ENCODE assay signal across 24 cellular contexts in the genomic region with DNA sequence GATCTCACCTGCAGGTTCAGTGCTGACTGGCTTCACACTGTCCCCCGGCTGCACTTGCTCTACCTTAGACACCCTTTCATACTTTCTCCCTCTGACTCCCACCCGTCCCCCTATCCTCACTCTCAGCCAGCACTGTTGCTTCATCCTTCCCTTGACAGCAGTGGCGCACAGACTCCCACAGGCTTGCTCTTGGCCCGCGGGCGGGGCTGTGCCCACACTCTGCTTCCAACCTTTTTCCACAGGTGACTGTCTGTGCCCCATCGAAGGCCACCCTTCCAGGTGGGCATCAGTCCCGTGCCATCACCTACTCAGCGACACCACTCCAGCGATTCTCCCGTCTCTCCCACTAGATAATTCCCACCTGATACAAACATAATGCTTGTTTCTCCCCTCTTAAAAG. TPM values are rescaled to one million over a fixed set of nuclear protein-coding genes. Genes with fewer than 3 reads are reported as not detected.
DNase-seq lines count a peak whose midpoint lies in the region; ATAC-seq and TF ChIP-seq lines count a peak whose summit lies in the region.
"Had no signal": no experiment of that assay in that cellular context is flagged by ENCODE, and none has a peak within 500 bp of the region (broad histone marks: within the 10 kb centered on the region; RNA-seq: fewer than 3 reads in every experiment).

No MANE protein-coding gene starts in this region.

- H3K9me3 Mint-ChIP-seq in CD4-positive, CD25-positive, alpha-beta regulatory T cell = peaks cover 0 to 3% (median 0%) of the 10 kb centered on the region in 7 donors
- no peaks in the 10 kb centered on the region for H3K9me3 Mint-ChIP-seq in activated naive CD8-positive, alpha-beta T cell treated with anti-CD3 and anti-CD28 coated beads for 36 hours
- H3K9me3 Mint-ChIP-seq in natural killer cell (no peaks in the 10 kb centered on the region), Caco-2 (ENCODE audit: unreplicated experiment) (no peaks in the 10 kb centered on the region)

- ATAC-seq in CD4-positive, CD25-positive, alpha-beta regulatory T cell (ENCODE audit: low read depth in 2 of 2) = no peak
- ATAC-seq in natural killer cell = no peak
- ATAC-seq in sciatic nerve = no peak
- no peak for ATAC-seq in GM19463 (IDR thresholded peaks at IDR 0.05; ENCODE audit: unreplicated experiment)
- ATAC-seq: left lung had no signal

- H3K4me1 ChIP-seq in CD4-positive, CD25-positive, alpha-beta regulatory T cell (ENCODE audit: control insufficient read depth, insufficient read depth, low read length, poor library complexity, severe bottlenecking) = peaks cover 5% of the 10 kb centered on the region
- H3K4me1 ChIP-seq in Caco-2 = no peaks in the 10 kb centered on the region

- H3K4me3 Mint-ChIP-seq in CD4-positive, CD25-positive, alpha-beta regulatory T cell = peak overlapping the region in 1 of 4 donors; percentile 57
- peak overlapping the region; percentile 12 for H3K4me3 Mint-ChIP-seq in activated naive CD8-positive, alpha-beta T cell treated with anti-CD3 and anti-CD28 coated beads for 36 hours
- H3K4me3 Mint-ChIP-seq in natural killer cell = peak overlapping the region; percentile 10
- H3K4me3 Mint-ChIP-seq in Caco-2 (ENCODE audit: unreplicated experiment) = no peak overlapping the region

- H3K27me3 ChIP-seq in CD4-positive, CD25-positive, alpha-beta regulatory T cell (ENCODE audit: control insufficient read depth, insufficient read depth, low read length) = peaks cover 12% of the 10 kb centered on the region
- no peaks in the 10 kb centered on the region; the same call in 1 of the 2 replicates for H3K27me3 ChIP-seq in Caco-2 (replicated peaks; ENCODE audit: control insufficient read depth, insufficient read depth, low read length)
- H3K27me3 ChIP-seq: esophagus squamous epithelium, sigmoid colon, tibial nerve had no signal

- BruUV-seq in Caco-2 (replicated peaks; lab: Mats Ljungman, UMichigan) = no TSS peak

- H3K27ac Mint-ChIP-seq in CD4-positive, CD25-positive, alpha-beta regulatory T cell = peak overlapping the region in 2 of 3 donors; percentile 5 to 49
- no peak overlapping the region for H3K27ac Mint-ChIP-seq in activated naive CD8-positive, alpha-beta T cell treated with anti-CD3 and anti-CD28 coated beads for 36 hours
- no peak overlapping the region for H3K27ac Mint-ChIP-seq in natural killer cell
- no peak overlapping the region for H3K27ac Mint-ChIP-seq in Caco-2 (ENCODE audit: unreplicated experiment)
- H3K27ac Mint-ChIP-seq: immature natural killer cell, progenitor cell of endocrine pancreas had no signal

- TF ChIP-seq CTCF in natural killer cell (IDR thresholded peaks at IDR 0.05) (no peak), Caco-2 (IDR thresholded peaks at IDR 0.05; ENCODE audit: insufficient read depth in 1 of 2, low read depth in 1 of 2, low read length in 1 of 2, severe bottlenecking in 1 of 2, unreplicated experiment in 1 of 2) (no peak)

- DNase-seq in 8988T = peak; percentile 1
- DNase-seq in CD4-positive, CD25-positive, alpha-beta regulatory T cell = no peak
- DNase-seq in activated naive CD8-positive, alpha-beta T cell treated with anti-CD3 and anti-CD28 coated beads for 36 hours = no peak
- no peak for DNase-seq in natural killer cell
- no peak for DNase-seq in sciatic nerve (ENCODE audit: low spot score)
- no peak for DNase-seq in Caco-2
- DNase-seq: activated CD4-positive, alpha-beta T cell treated with anti-CD3 and anti-CD28 coated beads for 1 hour; cortex of kidney; esophagus squamous epithelium; hippocampal formation; immature natural killer cell; naive B cell; NCI-H1930; SIG-M5; sigmoid colon; stimulated activated CD4-positive, alpha-beta T cell treated with anti-CD3 and anti-CD28 coated beads, Interleukin-15, amount 100 ng/mL, for 24 hours had no signal

- peaks cover 0 to 10% (median 3%) of the 10 kb centered on the region in 4 donors for H3K4me1 Mint-ChIP-seq in CD4-positive, CD25-positive, alpha-beta regulatory T cell
- peaks cover 4% of the 10 kb centered on the region for H3K4me1 Mint-ChIP-seq in activated naive CD8-positive, alpha-beta T cell treated with anti-CD3 and anti-CD28 coated beads for 36 hours
- H3K4me1 Mint-ChIP-seq in natural killer cell (peaks cover 0 to 3% of the 10 kb centered on the region in 2 donors), Caco-2 (ENCODE audit: low read depth, unreplicated experiment) (peaks cover 6% of the 10 kb centered on the region)

- no peaks in the 10 kb centered on the region for H3K36me3 ChIP-seq in CD4-positive, CD25-positive, alpha-beta regulatory T cell (ENCODE audit: control insufficient read depth, insufficient read depth, low read length)
- no peaks in the 10 kb centered on the region for H3K36me3 ChIP-seq in Caco-2 (ENCODE audit: control insufficient read depth, insufficient read depth, low read length)
- H3K36me3 ChIP-seq: cardiac muscle cell, esophagus squamous epithelium, left lung, tibial nerve had no signal

- no peaks in the 10 kb centered on the region for H3K9me3 ChIP-seq in CD4-positive, CD25-positive, alpha-beta regulatory T cell (ENCODE audit: control insufficient read depth in 2 of 2, low read length in 2 of 2)
- no peaks in the 10 kb centered on the region for H3K9me3 ChIP-seq in Caco-2
- H3K9me3 ChIP-seq: esophagus squamous epithelium, left lung, sigmoid colon, tibial nerve had no signal

- H3K4me3 ChIP-seq in CD4-positive, CD25-positive, alpha-beta regulatory T cell (ENCODE audit: low read depth, low read length) = no peak overlapping the region
- no peak overlapping the region for H3K4me3 ChIP-seq in Caco-2 (ENCODE audit: low read depth, low read length)
- H3K4me3 ChIP-seq: cardiac muscle cell had no signal

- H3K36me3 Mint-ChIP-seq in CD4-positive, CD25-positive, alpha-beta regulatory T cell = no peaks in the 10 kb centered on the region
- no peaks in the 10 kb centered on the region for H3K36me3 Mint-ChIP-seq in activated naive CD8-positive, alpha-beta T cell treated with anti-CD3 and anti-CD28 coated beads for 36 hours
- H3K36me3 Mint-ChIP-seq in natural killer cell = no peaks in the 10 kb centered on the region
- H3K36me3 Mint-ChIP-seq in Caco-2 (ENCODE audit: insufficient read depth, unreplicated experiment) = no peaks in the 10 kb centered on the region
- H3K36me3 Mint-ChIP-seq: immature natural killer cell, naive B cell had no signal

- POLR2A ChIA-PET in Caco-2 (lab: Charles Lee) = no interaction called here

- CTCF ChIA-PET in Caco-2 (lab: Charles Lee) = interaction anchor here (0.5 to 1.7 kb wide), 6 partner anchors 13 to 666 kb away, joined by 3 to 18 read pairs (median 6); no protein-coding TSS in a partner anchor

- H3K27me3 Mint-ChIP-seq in CD4-positive, CD25-positive, alpha-beta regulatory T cell = peaks cover 4% of the 10 kb centered on the region
- H3K27me3 Mint-ChIP-seq in activated naive CD8-positive, alpha-beta T cell treated with anti-CD3 and anti-CD28 coated beads for 36 hours = no peaks in the 10 kb centered on the region
- H3K27me3 Mint-ChIP-seq in natural killer cell (ENCODE audit: low read depth in 2 of 2) (peaks cover 12 to 18% of the 10 kb centered on the region in 2 donors), Caco-2 (ENCODE audit: insufficient read depth, unreplicated experiment) (peaks cover 5% of the 10 kb centered on the region)

- intact Hi-C loops in natural killer cell (cut with micrococcal nuclease) (no loop called here), sciatic nerve (cut with DNase I) (no loop called here), Caco-2 (cut with micrococcal nuclease; ENCODE audit: unreplicated experiment) (no loop called here)

- no peak overlapping the region for H3K27ac ChIP-seq in CD4-positive, CD25-positive, alpha-beta regulatory T cell (ENCODE audit: insufficient read depth, low read length, poor library complexity, severe bottlenecking)
- H3K27ac ChIP-seq: cardiac muscle cell, esophagus squamous epithelium, left lung, tibial nerve had no signal

RNA-seq across cellular contexts. Expression of a gene that starts 1.0 kb away (rescaled TPM):
- total RNA-seq in CD4-positive, CD25-positive, alpha-beta regulatory T cell = 4.5 TPM
- 1 to 10 TPM in 2 of 4 donors, under 1 TPM in 2; 0.27 to 3.4 (median 1.4) TPM for polyA plus RNA-seq in CD4-positive, CD25-positive, alpha-beta regulatory T cell
- total RNA-seq in activated naive CD8-positive, alpha-beta T cell treated with anti-CD3 and anti-CD28 coated beads for 36 hours = 1 to 10 TPM; 6.0 to 6.5 TPM
- total RNA-seq in natural killer cell = 1 to 10 TPM; 1.9 to 7.9 (median 2.9) TPM
- total RNA-seq in sciatic nerve = 4.7 TPM
- total RNA-seq in Caco-2 (2022) = 6.8 and 9.8 TPM in 2 replicates

RNA-seq across cellular contexts. Expression of a gene that starts 31.3 kb away (rescaled TPM):
- not detected for total RNA-seq in CD4-positive, CD25-positive, alpha-beta regulatory T cell
- polyA plus RNA-seq in CD4-positive, CD25-positive, alpha-beta regulatory T cell = under 1 TPM in 1 of 4 donors, not detected in 3; 0.44 TPM
- under 1 TPM in 1 of 2 experiments, not detected in 1; 0.21 TPM for total RNA-seq in activated naive CD8-positive, alpha-beta T cell treated with anti-CD3 and anti-CD28 coated beads for 36 hours
- total RNA-seq in natural killer cell = under 1 TPM in 2 of 3 donors, not detected in 1; 0.33 to 0.34 TPM
- 12.4 TPM for total RNA-seq in sciatic nerve
- total RNA-seq in Caco-2 (2022) = 8.9 and 9.1 TPM in 2 replicates

RNA-seq across cellular contexts. Expression of a gene that starts 42.3 kb away (rescaled TPM):
- total RNA-seq in CD4-positive, CD25-positive, alpha-beta regulatory T cell = 122 TPM
- 10 to 100 TPM in 2 of 4 donors, 1 to 10 TPM in 2; 8.1 to 11.7 (median 10.2) TPM for polyA plus RNA-seq in CD4-positive, CD25-positive, alpha-beta regulatory T cell
- total RNA-seq in activated naive CD8-positive, alpha-beta T cell treated with anti-CD3 and anti-CD28 coated beads for 36 hours = 100 to 1,000 TPM; 134 to 136 TPM
- total RNA-seq in natural killer cell (100 to 1,000 TPM; 161 to 180 (median 163) TPM), sciatic nerve (79.6 TPM), Caco-2 (2022) (81.4 and 88.1 TPM in 2 replicates)

RNA-seq across cellular contexts. Expression of a gene that starts 48.1 kb away (rescaled TPM):
- not detected for total RNA-seq in CD4-positive, CD25-positive, alpha-beta regulatory T cell
- polyA plus RNA-seq in CD4-positive, CD25-positive, alpha-beta regulatory T cell = under 1 TPM in 1 of 4 donors, not detected in 3; 0.21 TPM
- 1 to 10 TPM in 1 of 2 experiments, under 1 TPM in 1; 0.87 to 1.5 TPM for total RNA-seq in activated naive CD8-positive, alpha-beta T cell treated with anti-CD3 and anti-CD28 coated beads for 36 hours
- total RNA-seq in natural killer cell = 1 to 10 TPM; 5.1 to 7.1 (median 5.7) TPM
- not detected for total RNA-seq in sciatic nerve
- not detected in 2 replicates for total RNA-seq in Caco-2 (2022)
- total RNA-seq: cardiac muscle cell, esophagus squamous epithelium, frontal cortex, G401, LHCN-M2, progenitor cell of endocrine pancreas, tibial nerve had no signal

Comparison
In these comparisons a context has a peak if more than half of its experiments do, and no peak if none do; other contexts are left out.
1. H3K27ac Mint-ChIP-seq: peak in CD4-positive, CD25-positive, alpha-beta regulatory T cell (2 of 3); none in activated naive CD8-positive, alpha-beta T cell treated with anti-CD3 and anti-CD28 coated beads for 36 hours (single experiment), natural killer cell (0 of 2) and Caco-2 (single experiment).